10 cellular contexts compared by ENCODE assay signal in the genomic region with DNA sequence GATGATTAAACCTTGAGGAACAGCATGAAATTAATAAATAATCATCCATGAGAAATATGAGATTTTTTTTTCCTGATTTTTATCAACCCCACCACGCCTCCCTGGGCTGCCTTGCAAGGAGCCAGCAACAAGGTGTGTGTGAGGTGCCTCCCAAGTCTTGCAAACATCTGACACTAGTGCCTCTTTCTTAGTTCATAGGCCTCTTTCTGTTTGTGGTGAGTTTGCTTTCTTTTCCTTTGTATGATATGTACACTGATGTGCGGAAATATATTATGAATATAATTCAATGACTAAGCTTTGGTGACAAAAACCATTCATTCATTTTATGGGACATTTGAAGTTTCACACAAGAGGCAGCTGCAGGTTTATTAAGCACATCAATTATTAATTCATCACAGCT.
"Had no signal": no experiment of that assay in that cellular context is flagged by ENCODE, and none has a peak within 500 bp of the region (broad histone marks: within the 10 kb centered on the region; RNA-seq: fewer than 3 reads in every experiment).

No MANE protein-coding gene starts in this region.

- ATAC-seq: left colon had no signal

- H3K36me3 Mint-ChIP-seq: naive B cell had no signal

- H3K36me3 ChIP-seq: esophagus squamous epithelium, tibial artery, uterus had no signal

- H3K4me1 Mint-ChIP-seq: naive B cell had no signal

- H3K9me3 ChIP-seq: esophagus squamous epithelium, tibial artery, uterus had no signal

- H3K4me1 ChIP-seq: esophagus squamous epithelium, uterus had no signal

- H3K9me3 Mint-ChIP-seq: activated T-helper 1 cell treated with anti-CD3 and anti-CD28 coated beads, Interleukin-12 subunit alpha, Interleukin-12 subunit beta, Interleukin-2, Interleukin-4 antibody, amounts not matched to agents 30 ng/mL and 10 ng/mL and 1 ng/mL, durations not matched to agents 14 hours and 24 hours and 36 hours; naive B cell had no signal

- H3K4me3 ChIP-seq: esophagus squamous epithelium, lung, tibial artery, uterus had no signal

- H3K27me3 ChIP-seq: esophagus squamous epithelium, tibial artery, uterus had no signal

- DNase-seq: activated CD4-positive, alpha-beta T cell treated with anti-CD3 and anti-CD28 coated beads, Interleukin-2, amount 50 U/mL, for 1 hour; esophagus squamous epithelium; left colon; naive B cell; stimulated activated CD4-positive, alpha-beta T cell treated with anti-CD3 and anti-CD28 coated beads, Interleukin-15, amount 100 ng/mL, for 24 hours; stimulated activated CD4-positive, alpha-beta T cell treated with anti-CD3 and anti-CD28 coated beads, Interleukin-4, amount 100 ng/mL, for 24 hours; uterus had no signal

- H3K27ac ChIP-seq: esophagus squamous epithelium had no signal

- H3K4me3 Mint-ChIP-seq: naive B cell had no signal

- H3K27ac Mint-ChIP-seq: naive B cell had no signal
